In the genomic region with DNA sequence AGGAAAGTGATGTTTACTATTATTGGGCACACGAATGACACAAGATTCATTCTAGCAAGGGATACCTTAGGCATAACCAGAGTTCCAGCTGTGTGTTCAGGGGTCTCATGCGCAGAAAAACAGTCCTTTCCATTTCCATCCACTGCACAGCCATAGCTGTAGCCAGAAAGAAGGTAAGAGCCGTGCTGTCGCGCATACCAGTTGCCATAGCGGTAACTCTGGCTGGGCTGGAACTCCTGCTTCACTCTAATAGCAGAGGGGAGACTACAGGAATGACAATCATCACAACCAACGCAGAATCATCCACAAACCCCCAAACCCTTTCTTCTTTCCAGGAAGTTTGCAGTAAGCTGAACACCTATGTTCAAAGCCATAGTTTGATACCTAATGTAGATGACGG, we compare ENCODE assay signal across 33 cellular contexts. TPM values are rescaled to one million over a fixed set of nuclear protein-coding genes. Genes with fewer than 3 reads are reported as not detected.
"Had no signal": no experiment of that assay in that cellular context is flagged by ENCODE, and none has a peak within 500 bp of the region (broad histone marks: within the 10 kb centered on the region; RNA-seq: fewer than 3 reads in every experiment).

No MANE protein-coding gene starts in this region.

- H3K4me1 Mint-ChIP-seq: activated T-helper 17 cell treated with anti-CD3 and anti-CD28 coated beads, Interleukin-2, amount 50 U/mL, for 72 hours; T-helper 17 cell had no signal

- H3K4me3 Mint-ChIP-seq: activated B cell treated with CpG ODN at 0.5 μM for 24 hours; activated CD8-positive, alpha-beta T cell treated with anti-CD3 and anti-CD28 coated beads for 36 hours; activated naive CD8-positive, alpha-beta T cell; activated T-cell treated with anti-CD3 and anti-CD28 coated beads, Interleukin-2, amount 50 U/mL, for 4 hours; activated T-helper 17 cell treated with anti-CD3 and anti-CD28 coated beads, Interleukin-2, amount 50 U/mL, for 72 hours; central memory CD8-positive, alpha-beta T cell; dendritic cell treated with granulocyte-macrophage colony-stimulating factor and Interleukin-4, amounts not matched to agents 40 ng/mL and 50 ng/mL, for 4 days; effector memory CD8-positive, alpha-beta T cell; T-helper 17 cell; T-helper 2 cell treated with Interferon-gamma antibody and Interleukin-4, amounts not matched to agents 5 μg/mL and 100 μg/mL, for 36 hours had no signal

- H3K36me3 ChIP-seq: brain microvascular endothelial cell, esophagus muscularis mucosa, gastrocnemius medialis, heart left ventricle, WERI-Rb-1 had no signal

- H3K27ac Mint-ChIP-seq: activated B cell treated with CpG ODN at 0.5 μM for 24 hours; activated CD8-positive, alpha-beta T cell treated with anti-CD3 and anti-CD28 coated beads for 36 hours; activated naive CD8-positive, alpha-beta T cell; activated T-helper 17 cell treated with anti-CD3 and anti-CD28 coated beads, Interleukin-2, amount 50 U/mL, for 72 hours; dendritic cell treated with granulocyte-macrophage colony-stimulating factor and Interleukin-4, amounts not matched to agents 40 ng/mL and 50 ng/mL, for 4 days; effector memory CD8-positive, alpha-beta T cell; T-helper 17 cell; T-helper 2 cell treated with Interferon-gamma antibody and Interleukin-4, amounts not matched to agents 5 μg/mL and 100 μg/mL, for 36 hours had no signal

- H3K27me3 Mint-ChIP-seq: activated CD8-positive, alpha-beta T cell treated with anti-CD3 and anti-CD28 coated beads for 36 hours; activated naive CD8-positive, alpha-beta T cell; dendritic cell treated with granulocyte-macrophage colony-stimulating factor and Interleukin-4, amounts not matched to agents 40 ng/mL and 50 ng/mL, for 4 days had no signal

- H3K36me3 Mint-ChIP-seq: activated naive CD8-positive, alpha-beta T cell had no signal

- ATAC-seq: activated CD4-positive, CD25-positive, alpha-beta regulatory T cell treated with anti-CD3 and anti-CD28 coated beads, Interleukin-2, amount 50 U/mL, for 24 hours; activated CD8-positive, alpha-beta T cell treated with anti-CD3 and anti-CD28 coated beads for 36 hours; activated T-cell treated with anti-CD3 and anti-CD28 coated beads, Interleukin-2, amount 50 U/mL, for 4 hours; activated T-helper 17 cell treated with anti-CD3 and anti-CD28 coated beads, Interleukin-2, amount 50 U/mL, for 72 hours; effector memory CD8-positive, alpha-beta T cell; foreskin keratinocyte; gastrocnemius medialis; heart left ventricle; T-helper 17 cell had no signal

- DNase-seq: activated B cell treated with CpG ODN at 0.5 μM for 24 hours; activated CD4-positive, alpha-beta T cell treated with anti-CD3 and anti-CD28 coated beads for 48 hours; activated CD4-positive, alpha-beta T cell treated with anti-CD3 and anti-CD28 coated beads, Interleukin-2, amount 50 U/mL, for 1 hour; activated CD4-positive, alpha-beta T cell treated with anti-CD3 and anti-CD28 coated beads, Interleukin-2, amount 50 U/mL, for 48 hours; activated CD8-positive, alpha-beta memory T cell treated with anti-CD3 and anti-CD28 coated beads for 24 hours; activated CD8-positive, alpha-beta T cell treated with anti-CD3 and anti-CD28 coated beads for 36 hours; activated effector memory CD4-positive, alpha-beta T cell treated with Interleukin-2 at 50 U/mL for 16 hours; activated gamma-delta T cell treated with Interleukin-2 at 50 U/mL for 16 hours; activated naive CD4-positive, alpha-beta T cell treated with anti-CD3 and anti-CD28 coated beads, Interleukin-2, amount 50 U/mL, for 16 hours; activated naive CD4-positive, alpha-beta T cell treated with Interleukin-2 at 50 U/mL for 16 hours; activated T-cell treated with anti-CD3 and anti-CD28 coated beads, Interleukin-2, amount 50 U/mL, for 4 hours; amniotic stem cell; anterior cingulate cortex; brain microvascular endothelial cell; dorsolateral prefrontal cortex; effector CD4-positive, alpha-beta T cell; effector memory CD8-positive, alpha-beta T cell; erythroblast; foreskin keratinocyte; gastrocnemius medialis; glutamatergic neuron; heart left ventricle; T-helper 17 cell; T1000; WERI-Rb-1 had no signal

- H3K9me3 Mint-ChIP-seq: activated B cell treated with CpG ODN at 0.5 μM for 24 hours; activated T-cell treated with anti-CD3 and anti-CD28 coated beads, Interleukin-2, amount 50 U/mL, for 4 hours; activated T-helper 17 cell treated with anti-CD3 and anti-CD28 coated beads, Interleukin-2, amount 50 U/mL, for 72 hours; central memory CD8-positive, alpha-beta T cell; dendritic cell treated with granulocyte-macrophage colony-stimulating factor and Interleukin-4, amounts not matched to agents 40 ng/mL and 50 ng/mL, for 4 days; effector memory CD8-positive, alpha-beta T cell; T-helper 2 cell treated with Interferon-gamma antibody and Interleukin-4, amounts not matched to agents 5 μg/mL and 100 μg/mL, for 36 hours had no signal

- H3K27me3 ChIP-seq: brain microvascular endothelial cell, dorsolateral prefrontal cortex, heart left ventricle had no signal

- H3K4me1 ChIP-seq: esophagus muscularis mucosa, foreskin keratinocyte, gastrocnemius medialis, heart left ventricle had no signal

- H3K4me3 ChIP-seq: coronary artery, dorsolateral prefrontal cortex, esophagus muscularis mucosa, gastrocnemius medialis, heart left ventricle had no signal

- H3K9me3 ChIP-seq: esophagus muscularis mucosa, gastrocnemius medialis, heart left ventricle had no signal

- H3K27ac ChIP-seq: brain microvascular endothelial cell, coronary artery, dorsolateral prefrontal cortex, esophagus muscularis mucosa, foreskin keratinocyte, gastrocnemius medialis, heart left ventricle, WERI-Rb-1 had no signal

RNA-seq across cellular contexts. Expression of a gene that starts 7.5 kb away (rescaled TPM):
- total RNA-seq: activated T-helper 17 cell treated with anti-CD3 and anti-CD28 coated beads, Interleukin-2, amount 50 U/mL, for 72 hours had no signal
